In genomic region chr11:34595391-34595790, GRCh38 we compare ENCODE assay signal across 16 cellular contexts. TPM values are rescaled to one million over a fixed set of nuclear protein-coding genes. Genes with fewer than 3 reads are reported as not detected.
DNase-seq lines count a peak whose midpoint lies in the region; ATAC-seq and TF ChIP-seq lines count a peak whose summit lies in the region.
"Had no signal": no experiment of that assay in that cellular context is flagged by ENCODE, and none has a peak within 500 bp of the region (broad histone marks: within the 10 kb centered on the region; RNA-seq: fewer than 3 reads in every experiment).

No MANE protein-coding gene starts in this region.

- DNase-seq in IMR-90 (no peak), prostate gland (ENCODE audit: low spot score) (peak; percentile 68), foreskin fibroblast (no peak), GM03348 (ENCODE audit: low spot score) (no peak)
- DNase-seq in CD8-positive, alpha-beta T cell: no peak
- DNase-seq: BE2C; Caco-2; CD8-positive, alpha-beta memory T cell; DND-41; GDM1 had no signal

- peaks cover 5% of the 10 kb centered on the region for H3K4me1 Mint-ChIP-seq in CD8-positive, alpha-beta T cell (ENCODE audit: low read depth)

- H3K56ac ChIP-seq in IMR-90 (ENCODE audit: extremely low read depth, insufficient read depth, low read length): no peak overlapping the region

- H2BK20ac ChIP-seq in IMR-90 (ENCODE audit: low read depth, low read length): peak overlapping the region; percentile 1; the same call in 1 of the 2 replicates

- peak overlapping the region; percentile 54; the same call in 1 of the 3 replicates for H2BK15ac ChIP-seq in IMR-90 (ENCODE audit: low read depth, low read length)

- ATAC-seq in IMR-90 (ENCODE audit: low read depth) (no peak), esophagus mucosa (peak; percentile 39)
- ATAC-seq in CD8-positive, alpha-beta T cell: no peak

- TF ChIP-seq POLR2A in IMR-90 (IDR thresholded peaks at IDR 0.05; ENCODE audit: low read depth, low read length) (no peak), prostate gland (IDR thresholded peaks at IDR 0.05) (no peak)

- no peaks in the 10 kb centered on the region for H3K27me3 ChIP-seq in IMR-90 (ENCODE audit: control insufficient read depth, insufficient read depth, low read length)
- no peaks in the 10 kb centered on the region for H3K27me3 ChIP-seq in prostate gland (replicated peaks; ENCODE audit: insufficient read depth)
- no peaks in the 10 kb centered on the region for H3K27me3 ChIP-seq in CD8-positive, alpha-beta T cell (ENCODE audit: insufficient read depth, low read length)
- H3K27me3 ChIP-seq: BE2C had no signal

- H3K9me3 ChIP-seq in IMR-90 (ENCODE audit: control insufficient read depth, insufficient read depth, low read length) (no peaks in the 10 kb centered on the region; the same call in 1 of the 2 replicates), prostate gland (no peaks in the 10 kb centered on the region)
- no peaks in the 10 kb centered on the region for H3K9me3 ChIP-seq in CD8-positive, alpha-beta T cell (ENCODE audit: low read length)
- H3K9me3 ChIP-seq: BE2C, HAP-1 had no signal

- no peak overlapping the region; the same call in 1 of the 2 replicates for H3K18ac ChIP-seq in IMR-90 (ENCODE audit: low read depth, low read length)

- H3K4me3 Mint-ChIP-seq in CD8-positive, alpha-beta T cell: no peak overlapping the region
- H3K4me3 Mint-ChIP-seq: CD8-positive, alpha-beta memory T cell had no signal

- H3K4ac ChIP-seq in IMR-90 (ENCODE audit: low read depth, low read length): no peak overlapping the region

- H4K20me1 ChIP-seq in IMR-90 (ENCODE audit: insufficient read depth, low read length): no peaks in the 10 kb centered on the region

- H2AK9ac ChIP-seq in IMR-90 (replicated peaks; ENCODE audit: low read depth, low read length, poor library complexity): no peak overlapping the region

- no peak overlapping the region for H3K27ac Mint-ChIP-seq in CD8-positive, alpha-beta T cell
- H3K27ac Mint-ChIP-seq: CD8-positive, alpha-beta memory T cell had no signal

- no peak overlapping the region for H3K4me2 ChIP-seq in IMR-90 (ENCODE audit: low read depth, low read length)

- no peak for TF ChIP-seq CTCF in IMR-90 (conservative IDR thresholded peaks at IDR 0.05; ENCODE audit: low read depth, low read length)
- no peak for TF ChIP-seq CTCF in VCaP (conservative IDR thresholded peaks at IDR 0.05)
- no peak for TF ChIP-seq CTCF in prostate gland (IDR thresholded peaks at IDR 0.05)
- TF ChIP-seq CTCF in foreskin fibroblast (IDR thresholded peaks at IDR 0.05; ENCODE audit: low read depth, low read length): no peak
- no peak for TF ChIP-seq CTCF in CD8-positive, alpha-beta T cell (IDR thresholded peaks at IDR 0.05)

- no peak overlapping the region for H3K9ac ChIP-seq in IMR-90 (ENCODE audit: low read depth, low read length)

- no peaks in the 10 kb centered on the region for H3K36me3 ChIP-seq in IMR-90 (ENCODE audit: control insufficient read depth, insufficient read depth, low read length)
- no peaks in the 10 kb centered on the region for H3K36me3 ChIP-seq in prostate gland
- no peaks in the 10 kb centered on the region for H3K36me3 ChIP-seq in CD8-positive, alpha-beta T cell (ENCODE audit: insufficient read depth, low read length)
- H3K36me3 ChIP-seq: BE2C, HAP-1 had no signal

- peaks cover 12% of the 10 kb centered on the region for H3K4me1 ChIP-seq in IMR-90 (ENCODE audit: control insufficient read depth, insufficient read depth, low read length)
- no peaks in the 10 kb centered on the region for H3K4me1 ChIP-seq in prostate gland (replicated peaks)
- peaks cover 11% of the 10 kb centered on the region for H3K4me1 ChIP-seq in CD8-positive, alpha-beta T cell (ENCODE audit: insufficient read depth, low read length)
- H3K4me1 ChIP-seq: BE2C had no signal

- H3K27ac ChIP-seq in IMR-90 (ENCODE audit: insufficient read depth, low read length) (no peak overlapping the region), VCaP (peak overlapping the region; percentile 49; the same call in 1 of the 2 replicates), prostate gland (no peak overlapping the region)
- no peak overlapping the region for H3K27ac ChIP-seq in CD8-positive, alpha-beta T cell (ENCODE audit: low read depth, low read length)
- H3K27ac ChIP-seq: C4-2B had no signal

- H3K36me3 Mint-ChIP-seq in CD8-positive, alpha-beta T cell: no peaks in the 10 kb centered on the region

- no peak overlapping the region for H2AFZ ChIP-seq in IMR-90 (replicated peaks; ENCODE audit: low read length, poor library complexity)

- peaks cover 6% of the 10 kb centered on the region for H3K9me3 Mint-ChIP-seq in CD8-positive, alpha-beta T cell

- CTCF ChIA-PET in IMR-90 (lab: Yijun Ruan, JAX): no interaction called here
- CTCF ChIA-PET in CD8-positive, alpha-beta T cell (lab: Charles Lee): interaction anchor here (1.3 kb wide), 1 partner anchor 9 kb away, joined by 5 read pairs; no protein-coding TSS in a partner anchor

- intact Hi-C loops in IMR-90 (cut with micrococcal nuclease) (no loop called here), prostate gland (cut with DNase I) (no loop called here)
- intact Hi-C loops in CD8-positive, alpha-beta T cell (cut with DNase I, micrococcal nuclease): no loop called here

- H3K27me3 Mint-ChIP-seq in CD8-positive, alpha-beta T cell (ENCODE audit: low read depth): peaks cover 22% of the 10 kb centered on the region

- peaks cover 6% of the 10 kb centered on the region for H3K9me1 ChIP-seq in IMR-90 (ENCODE audit: insufficient read depth, low read length)

- peak overlapping the region; percentile 46; the same call in 1 of the 2 replicates for H2AK5ac ChIP-seq in IMR-90 (ENCODE audit: low read depth, low read length)

- H4K5ac ChIP-seq in IMR-90 (ENCODE audit: low read depth, low read length): no peak overlapping the region

- POLR2A ChIA-PET in IMR-90 (lab: Charles Lee; ENCODE audit: unreplicated experiment): interaction anchor here (1.0 kb wide), 1 partner anchor 274 kb away, joined by 3 read pairs; no protein-coding TSS in a partner anchor
- POLR2A ChIA-PET in CD8-positive, alpha-beta T cell (lab: Charles Lee): no interaction called here

- H3K14ac ChIP-seq in IMR-90 (replicated peaks; ENCODE audit: low read depth, low read length): no peak overlapping the region

- no peak for TF ChIP-seq RAD21 in IMR-90 (IDR thresholded peaks at IDR 0.05; ENCODE audit: low read length)

- dilution Hi-C loops in IMR-90 (cut with HindIII; ENCODE audit: low sequenced_read_pairs, unreplicated experiment): no loop called here

- H3K23ac ChIP-seq in IMR-90 (ENCODE audit: low read depth, low read length): no peak overlapping the region

- in situ Hi-C loops in IMR-90 (cut with MboI; ENCODE audit: low sequenced_read_pairs): loop anchor here (25.0 kb wide), 1 partner anchor 567 kb away; no protein-coding TSS in a partner anchor

- H2BK5ac ChIP-seq in IMR-90 (ENCODE audit: low read depth, low read length, poor library complexity, severe bottlenecking): no peak overlapping the region

- no peak overlapping the region for H3K4me3 ChIP-seq in IMR-90 (ENCODE audit: insufficient read depth, low read depth, low read length)
- no peak overlapping the region for H3K4me3 ChIP-seq in prostate gland
- no peak overlapping the region for H3K4me3 ChIP-seq in foreskin fibroblast (ENCODE audit: low read depth in 1 of 2, low read length in 2 of 2)
- no peak overlapping the region for H3K4me3 ChIP-seq in CD8-positive, alpha-beta T cell (ENCODE audit: low read depth, low read length)
- H3K4me3 ChIP-seq: HAP-1 had no signal

- 80% methylated on average over 1 of the region's 2 CpGs; no CpG with 5 or more reads in 1 of the 2 experiments for WGBS in IMR-90 (ENCODE audit: extremely low coverage in 2 of 2, insufficient read length in 1 of 2), 2 experiments
- 48% methylated on average over 2 of the region's 2 CpGs for WGBS in prostate gland

- peaks cover 0 to 3% of the 10 kb centered on the region in 2 experiments; a peak in 1 of 4 replicates for H3K79me1 ChIP-seq in IMR-90 (ENCODE audit: low read depth in 1 of 2, low read length in 2 of 2)

- 0 out of 4 replicates have a peak overlapping the region, but pooled peaks of 1 of the 2 experiments have one; percentile 18 for H4K8ac ChIP-seq in IMR-90 (ENCODE audit: low read depth in 2 of 2, low read length in 2 of 2)

- no peak overlapping the region for H4K91ac ChIP-seq in IMR-90 (ENCODE audit: insufficient read depth, low read depth, low read length)

- peak overlapping the region; percentile 66; the same call in 1 of the 2 replicates for H2BK120ac ChIP-seq in IMR-90 (ENCODE audit: low read depth, low read length)

- no TSS peak for BruUV-seq in IMR-90 (replicated peaks; lab: Mats Ljungman, UMichigan)

TF ChIP-seq in IMR-90, 13 proteins besides CTCF, POLR2A, EP300 and RAD21 (continues in another document):
- no peak for TF ChIP-seq ELK1 (IDR thresholded peaks at IDR 0.05; ENCODE audit: borderline replicate concordance, low read depth, low read length)
- no peak for TF ChIP-seq NFE2L2 (IDR thresholded peaks at IDR 0.05; ENCODE audit: low read depth, low read length)
- no peak for TF ChIP-seq FOS (IDR thresholded peaks at IDR 0.05; ENCODE audit: low read depth, low read length)
- no peak for TF ChIP-seq CEBPB (IDR thresholded peaks at IDR 0.05; ENCODE audit: low read depth, low read length)
- no peak for TF ChIP-seq CHD1 (IDR thresholded peaks at IDR 0.05; ENCODE audit: low read depth, low read length)
- TF ChIP-seq MAZ (IDR thresholded peaks at IDR 0.05; ENCODE audit: borderline replicate concordance, low read depth, low read length): no peak
- no peak for TF ChIP-seq RCOR1 (IDR thresholded peaks at IDR 0.05; ENCODE audit: insufficient replicate concordance, low read length)
- TF ChIP-seq MXI1 (IDR thresholded peaks at IDR 0.05; ENCODE audit: borderline replicate concordance, low read depth, low read length): no peak
- TF ChIP-seq BHLHE40 (IDR thresholded peaks at IDR 0.05; ENCODE audit: low read depth, low read length): no peak
- TF ChIP-seq MAFK (IDR thresholded peaks at IDR 0.05; ENCODE audit: low read depth, low read length): no peak

RNA-seq across cellular contexts. Expression of gene EHF, which starts 25.5 kb away (rescaled TPM):
- total RNA-seq in IMR-90 (2012; rRNA removed) (under 0.01 TPM in 1 of 2 replicates, not detected in the other), esophagus mucosa (342 TPM), prostate gland (100 to 1,000 TPM; 164 to 332 TPM)
- not detected in 2 replicates for polyA plus RNA-seq in IMR-90 (2012; rRNA removed)
- not detected in 2 replicates for polyA plus RNA-seq in IMR-90 (2012; cell fraction: cytosol; rRNA removed)
- not detected in 2 replicates for polyA plus RNA-seq in IMR-90 (2012; cell fraction: nucleus; rRNA removed; ENCODE audit: low replicate concordance)
- total RNA-seq in CD8-positive, alpha-beta T cell: not detected
- total RNA-seq: H1, HT1080 had no signal
- polyA plus RNA-seq: CD8-positive, alpha-beta memory T cell; H1 had no signal

Comparison
In these comparisons a context has a peak if more than half of its experiments do, and no peak if none do; other contexts are left out.
1. RNA of gene EHF, which starts 25.5 kb away (total RNA-seq): 342 TPM in esophagus mucosa (single experiment) and 164 to 332 TPM in prostate gland; under 0.01 TPM in IMR-90 and not detected in CD8-positive, alpha-beta T cell; every median in the first group is over 100 times any median in the second.